25 cellular contexts compared by ENCODE assay signal in genomic region chr14:56881181-56881580, GRCh38.
"Had no signal": no experiment of that assay in that cellular context is flagged by ENCODE, and none has a peak within 500 bp of the region (broad histone marks: within the 10 kb centered on the region; RNA-seq: fewer than 3 reads in every experiment).

No MANE protein-coding gene starts in this region.

- H3K36me3 Mint-ChIP-seq: activated naive CD4-positive, alpha-beta T cell treated with anti-CD3 and anti-CD28 coated beads, Interleukin-2, amount 10 ng/mL, durations not matched to agents 7 days and 5 days; activated naive CD8-positive, alpha-beta T cell treated with anti-CD3 and anti-CD28 coated beads, Interleukin-2, amount 10 ng/mL, durations not matched to agents 7 days and 5 days; brain had no signal

- H3K9me3 Mint-ChIP-seq: activated CD4-positive, alpha-beta memory T cell treated with anti-CD3 and anti-CD28 coated beads, Interleukin-2, amount 10 ng/mL, durations not matched to agents 7 days and 5 days; activated CD4-positive, alpha-beta T cell treated with anti-CD3 and anti-CD28 coated beads, Interleukin-2, amount 10 ng/mL, durations not matched to agents 24 days and 14 days; activated naive CD4-positive, alpha-beta T cell treated with anti-CD3 and anti-CD28 coated beads, Interleukin-2, amount 10 ng/mL, durations not matched to agents 7 days and 5 days; activated naive CD8-positive, alpha-beta T cell treated with anti-CD3 and anti-CD28 coated beads, Interleukin-2, amount 10 ng/mL, durations not matched to agents 7 days and 5 days; activated T-cell treated with anti-CD3 and anti-CD28 coated beads, Interleukin-2, amount 50 U/mL, for 24 hours; dendritic cell treated with granulocyte-macrophage colony-stimulating factor and Interleukin-4, amounts not matched to agents 40 ng/mL and 50 ng/mL, for 4 days; endodermal cell; T-helper 2 cell treated with Interferon-gamma antibody and Interleukin-4, amounts not matched to agents 5 μg/mL and 100 μg/mL, for 36 hours had no signal

- H3K27ac Mint-ChIP-seq: activated CD4-positive, alpha-beta memory T cell treated with anti-CD3 and anti-CD28 coated beads, Interleukin-2, amount 10 ng/mL, durations not matched to agents 7 days and 5 days; activated CD4-positive, alpha-beta T cell treated with anti-CD3 and anti-CD28 coated beads for 36 hours; activated CD4-positive, alpha-beta T cell treated with anti-CD3 and anti-CD28 coated beads, Interleukin-2, amount 10 ng/mL, durations not matched to agents 24 days and 14 days; activated naive CD4-positive, alpha-beta T cell treated with anti-CD3 and anti-CD28 coated beads, Interleukin-2, amount 10 ng/mL, durations not matched to agents 7 days and 5 days; activated naive CD4-positive, alpha-beta T cell treated with anti-CD3 and anti-CD28 coated beads, Interleukin-2, amount 50 U/mL, for 72 hours; activated naive CD8-positive, alpha-beta T cell treated with anti-CD3 and anti-CD28 coated beads, Interleukin-2, amount 10 ng/mL, durations not matched to agents 7 days and 5 days; activated T-cell treated with anti-CD3 and anti-CD28 coated beads, Interleukin-2, amount 50 U/mL, for 24 hours; activated T-cell treated with anti-CD3 and anti-CD28 coated beads, Interleukin-2, amount 50 U/mL, for 72 hours; brain; dendritic cell treated with granulocyte-macrophage colony-stimulating factor and Interleukin-4, amounts not matched to agents 40 ng/mL and 50 ng/mL, for 4 days; endodermal cell; T-helper 17 cell; T-helper 2 cell treated with Interferon-gamma antibody and Interleukin-4, amounts not matched to agents 5 μg/mL and 100 μg/mL, for 36 hours had no signal

- H3K4me1 Mint-ChIP-seq: activated CD4-positive, alpha-beta memory T cell treated with anti-CD3 and anti-CD28 coated beads, Interleukin-2, amount 10 ng/mL, durations not matched to agents 7 days and 5 days; activated CD4-positive, alpha-beta T cell treated with anti-CD3 and anti-CD28 coated beads for 36 hours; activated CD4-positive, alpha-beta T cell treated with anti-CD3 and anti-CD28 coated beads, Interleukin-2, amount 10 ng/mL, durations not matched to agents 24 days and 14 days; activated naive CD4-positive, alpha-beta T cell treated with anti-CD3 and anti-CD28 coated beads, Interleukin-2, amount 10 ng/mL, durations not matched to agents 7 days and 5 days; activated naive CD8-positive, alpha-beta T cell treated with anti-CD3 and anti-CD28 coated beads, Interleukin-2, amount 10 ng/mL, durations not matched to agents 7 days and 5 days; central memory CD8-positive, alpha-beta T cell; T-helper 17 cell had no signal

- DNase-seq: activated CD4-positive, alpha-beta memory T cell treated with anti-CD3 and anti-CD28 coated beads, Interleukin-2, amount 10 ng/mL, durations not matched to agents 7 days and 5 days; activated CD4-positive, alpha-beta T cell treated with anti-CD3 and anti-CD28 coated beads for 36 hours; activated CD4-positive, alpha-beta T cell treated with anti-CD3 and anti-CD28 coated beads, Interleukin-2, amount 10 ng/mL, durations not matched to agents 24 days and 14 days; activated CD4-positive, CD25-positive, alpha-beta regulatory T cell; activated CD4-positive, CD25-positive, alpha-beta regulatory T cell treated with anti-CD3 and anti-CD28 coated beads, Interleukin-2, amount 50 U/mL, for 72 hours; activated CD8-positive, alpha-beta memory T cell treated with anti-CD3 and anti-CD28 coated beads, Interleukin-2, amount 50 U/mL, for 48 hours; activated gamma-delta T cell; activated naive CD4-positive, alpha-beta T cell; activated naive CD4-positive, alpha-beta T cell treated with anti-CD3 and anti-CD28 coated beads, Interleukin-2, amount 10 ng/mL, durations not matched to agents 7 days and 5 days; activated naive CD8-positive, alpha-beta T cell treated with anti-CD3 and anti-CD28 coated beads, Interleukin-2, amount 10 ng/mL, durations not matched to agents 7 days and 5 days; activated T-cell treated with anti-CD3 and anti-CD28 coated beads for 4 hours; activated T-cell treated with anti-CD3 and anti-CD28 coated beads, Interleukin-2, amount 50 U/mL, for 24 hours; activated T-cell treated with anti-CD3 and anti-CD28 coated beads, Interleukin-2, amount 50 U/mL, for 72 hours; effector memory CD4-positive, alpha-beta T cell; endodermal cell; foreskin fibroblast; heart left ventricle; T-helper 1 cell; T-helper 17 cell had no signal

- H3K4me3 Mint-ChIP-seq: activated CD4-positive, alpha-beta memory T cell treated with anti-CD3 and anti-CD28 coated beads, Interleukin-2, amount 10 ng/mL, durations not matched to agents 7 days and 5 days; activated CD4-positive, alpha-beta T cell treated with anti-CD3 and anti-CD28 coated beads for 36 hours; activated CD4-positive, alpha-beta T cell treated with anti-CD3 and anti-CD28 coated beads, Interleukin-2, amount 10 ng/mL, durations not matched to agents 24 days and 14 days; activated naive CD4-positive, alpha-beta T cell treated with anti-CD3 and anti-CD28 coated beads, Interleukin-2, amount 10 ng/mL, durations not matched to agents 7 days and 5 days; activated naive CD8-positive, alpha-beta T cell treated with anti-CD3 and anti-CD28 coated beads, Interleukin-2, amount 10 ng/mL, durations not matched to agents 7 days and 5 days; activated T-cell treated with anti-CD3 and anti-CD28 coated beads, Interleukin-2, amount 50 U/mL, for 24 hours; activated T-cell treated with anti-CD3 and anti-CD28 coated beads, Interleukin-2, amount 50 U/mL, for 72 hours; brain; central memory CD8-positive, alpha-beta T cell; dendritic cell treated with granulocyte-macrophage colony-stimulating factor and Interleukin-4, amounts not matched to agents 40 ng/mL and 50 ng/mL, for 4 days; endodermal cell; T-helper 17 cell; T-helper 2 cell treated with Interferon-gamma antibody and Interleukin-4, amounts not matched to agents 5 μg/mL and 100 μg/mL, for 36 hours had no signal

- H3K27me3 Mint-ChIP-seq: activated naive CD4-positive, alpha-beta T cell treated with anti-CD3 and anti-CD28 coated beads, Interleukin-2, amount 10 ng/mL, durations not matched to agents 7 days and 5 days; dendritic cell treated with granulocyte-macrophage colony-stimulating factor and Interleukin-4, amounts not matched to agents 40 ng/mL and 50 ng/mL, for 4 days had no signal

- ATAC-seq: activated CD4-positive, alpha-beta T cell treated with anti-CD3 and anti-CD28 coated beads for 36 hours; activated naive CD4-positive, alpha-beta T cell treated with anti-CD3 and anti-CD28 coated beads, Interleukin-2, amount 50 U/mL, for 72 hours; activated T-cell treated with anti-CD3 and anti-CD28 coated beads, Interleukin-2, amount 50 U/mL, for 72 hours; esophagus mucosa; heart left ventricle; T-helper 17 cell had no signal
